In the genomic region with DNA sequence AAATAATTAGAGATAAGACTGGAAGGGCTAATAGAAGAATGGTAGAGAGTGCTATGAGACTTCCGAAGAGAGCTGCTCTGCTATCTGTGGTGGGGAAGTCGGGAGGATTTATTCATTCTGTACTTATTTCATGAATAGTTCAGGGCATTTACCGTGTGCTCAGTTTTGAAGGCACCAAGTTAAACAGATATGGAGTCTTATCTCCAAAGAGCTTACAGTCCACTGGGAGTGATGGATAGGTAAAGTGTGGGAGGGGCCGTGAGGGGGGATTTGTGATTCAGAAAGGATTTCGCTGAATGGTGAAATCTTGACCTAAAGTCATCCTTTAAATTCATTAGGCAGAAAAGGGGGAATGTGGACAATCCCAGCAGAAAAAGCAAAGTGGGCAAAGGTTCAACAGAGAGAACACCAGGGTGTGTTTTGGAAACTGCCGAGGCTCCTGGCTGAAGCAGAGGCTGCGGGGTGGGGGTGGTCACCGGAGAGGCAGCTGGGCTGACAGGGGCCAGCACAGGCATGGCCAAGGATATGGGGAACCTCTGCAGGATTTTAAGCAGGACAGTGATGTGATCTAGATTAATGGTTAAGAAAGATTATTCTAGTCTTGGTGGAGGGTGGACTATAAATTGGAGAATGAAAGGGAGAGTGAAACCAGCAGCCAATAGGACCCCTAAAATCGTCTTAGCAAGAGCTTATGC, we compare ENCODE assay signal across 11 cellular contexts.
DNase-seq lines count a peak whose midpoint lies in the region; ATAC-seq, FAIRE-seq and TF ChIP-seq lines count a peak whose summit lies in the region.
"Had no signal": no experiment of that assay in that cellular context is flagged by ENCODE, and none has a peak within 500 bp of the region (broad histone marks: within the 10 kb centered on the region; RNA-seq: fewer than 3 reads in every experiment).

No MANE protein-coding gene starts in this region.

- no peaks in the 10 kb centered on the region for H3K27me3 ChIP-seq in CD4-positive, alpha-beta T cell (ENCODE audit: control insufficient read depth, insufficient read depth, low read length)

- H3K36me3 Mint-ChIP-seq in CD4-positive, alpha-beta T cell (ENCODE audit: low read depth) = no peaks in the 10 kb centered on the region
- peaks cover 3% of the 10 kb centered on the region for H3K36me3 Mint-ChIP-seq in activated T-helper 2 cell treated with anti-CD3 and anti-CD28 coated beads, Interferon-gamma antibody, Interleukin-2, Interleukin-4, amounts not matched to agents 10 μg/mL and 5 μg/mL and 100 μg/mL, durations not matched to agents 14 hours and 24 hours and 36 hours (ENCODE audit: low read depth)
- no peaks in the 10 kb centered on the region for H3K36me3 Mint-ChIP-seq in natural killer cell

- peak overlapping the region; percentile 54 for H3K4me3 Mint-ChIP-seq in CD4-positive, alpha-beta T cell
- H3K4me3 Mint-ChIP-seq in activated T-helper 2 cell treated with anti-CD3 and anti-CD28 coated beads, Interferon-gamma antibody, Interleukin-2, Interleukin-4, amounts not matched to agents 10 μg/mL and 5 μg/mL and 100 μg/mL, durations not matched to agents 14 hours and 24 hours and 36 hours (ENCODE audit: low read depth) = peak overlapping the region; percentile 57
- peak overlapping the region; percentile 81 for H3K4me3 Mint-ChIP-seq in natural killer cell
- H3K4me3 Mint-ChIP-seq: GM23338 had no signal

- H3K4me1 Mint-ChIP-seq in CD4-positive, alpha-beta T cell (ENCODE audit: low read depth) = peaks cover 32% of the 10 kb centered on the region
- peaks cover 56% of the 10 kb centered on the region for H3K4me1 Mint-ChIP-seq in activated T-helper 2 cell treated with anti-CD3 and anti-CD28 coated beads, Interferon-gamma antibody, Interleukin-2, Interleukin-4, amounts not matched to agents 10 μg/mL and 5 μg/mL and 100 μg/mL, durations not matched to agents 14 hours and 24 hours and 36 hours (ENCODE audit: low read depth)
- peaks cover 14 to 20% of the 10 kb centered on the region in 2 donors for H3K4me1 Mint-ChIP-seq in natural killer cell

- intact Hi-C loops in CD4-positive, alpha-beta T cell (cut with DNase I, micrococcal nuclease) = loop anchor here in 1 of 2 experiments (2.0 kb wide), 1 partner anchor 50 kb away; no protein-coding TSS in a partner anchor
- intact Hi-C loops in activated T-helper 2 cell treated with anti-CD3 and anti-CD28 coated beads, Interferon-gamma antibody, Interleukin-2, Interleukin-4, amounts not matched to agents 10 μg/mL and 5 μg/mL and 100 μg/mL, durations not matched to agents 14 hours and 24 hours and 36 hours (cut with micrococcal nuclease) = loop anchor here (1.0 to 10.0 kb wide), 5 partner anchors 23 to 688 kb away; partner anchors contain the start of genes GRAMD1B and UBASH3B
- intact Hi-C loops in natural killer cell (cut with micrococcal nuclease) = loop anchor here (1.0 to 5.0 kb wide), 2 partner anchors 29 to 69 kb away; no protein-coding TSS in a partner anchor

- H3K27ac Mint-ChIP-seq in CD4-positive, alpha-beta T cell = no peak overlapping the region
- H3K27ac Mint-ChIP-seq in activated T-helper 2 cell treated with anti-CD3 and anti-CD28 coated beads, Interferon-gamma antibody, Interleukin-2, Interleukin-4, amounts not matched to agents 10 μg/mL and 5 μg/mL and 100 μg/mL, durations not matched to agents 14 hours and 24 hours and 36 hours = peak overlapping the region; percentile 88
- H3K27ac Mint-ChIP-seq in natural killer cell = no peak overlapping the region
- H3K27ac Mint-ChIP-seq: GM23338 had no signal

- no peaks in the 10 kb centered on the region for H3K9me3 ChIP-seq in CD4-positive, alpha-beta T cell (ENCODE audit: control insufficient read depth, low read length)

- no peaks in the 10 kb centered on the region for H3K9me3 Mint-ChIP-seq in CD4-positive, alpha-beta T cell
- no peaks in the 10 kb centered on the region for H3K9me3 Mint-ChIP-seq in activated T-helper 2 cell treated with anti-CD3 and anti-CD28 coated beads, Interferon-gamma antibody, Interleukin-2, Interleukin-4, amounts not matched to agents 10 μg/mL and 5 μg/mL and 100 μg/mL, durations not matched to agents 14 hours and 24 hours and 36 hours
- H3K9me3 Mint-ChIP-seq in natural killer cell = no peaks in the 10 kb centered on the region
- H3K9me3 Mint-ChIP-seq: GM23338 had no signal

- no peaks in the 10 kb centered on the region for H3K27me3 Mint-ChIP-seq in CD4-positive, alpha-beta T cell
- peaks cover 2% of the 10 kb centered on the region for H3K27me3 Mint-ChIP-seq in activated T-helper 2 cell treated with anti-CD3 and anti-CD28 coated beads, Interferon-gamma antibody, Interleukin-2, Interleukin-4, amounts not matched to agents 10 μg/mL and 5 μg/mL and 100 μg/mL, durations not matched to agents 14 hours and 24 hours and 36 hours (ENCODE audit: low read depth)
- H3K27me3 Mint-ChIP-seq in natural killer cell (ENCODE audit: low read depth in 2 of 2) = no peaks in the 10 kb centered on the region

- TF ChIP-seq CTCF in CD4-positive, alpha-beta T cell (IDR thresholded peaks at IDR 0.05) = no peak
- no peak for TF ChIP-seq CTCF in natural killer cell (IDR thresholded peaks at IDR 0.05)

- CTCF ChIA-PET in CD4-positive, alpha-beta T cell (lab: Charles Lee) = interaction anchor here (1.4 to 3.2 kb wide), 6 partner anchors 8 to 166 kb away, joined by 5 to 12 read pairs (median 6); partner anchors contain the start of gene UBASH3B

- POLR2A ChIA-PET in CD4-positive, alpha-beta T cell (lab: Charles Lee) = interaction anchor here (1.2 to 7.3 kb wide), 11 partner anchors 8 to 315 kb away, joined by 3 to 69 read pairs (median 9); partner anchors contain the start of genes HSPA8 and UBASH3B

- ATAC-seq in CD4-positive, alpha-beta T cell (ENCODE audit: poor library complexity) = no peak
- ATAC-seq in natural killer cell (no peak), GM18519 (IDR thresholded peaks at IDR 0.05; ENCODE audit: low FRiP score, unreplicated experiment) (no peak), HG03025 (IDR thresholded peaks at IDR 0.05; ENCODE audit: low FRiP score, unreplicated experiment) (no peak)
- ATAC-seq: GM23338 had no signal

- DNase-seq in CD4-positive, alpha-beta T cell = no peak
- DNase-seq in GM19239 (ENCODE audit: insufficient read length, low spot score) = no peak
- DNase-seq in activated T-helper 2 cell treated with anti-CD3 and anti-CD28 coated beads, Interferon-gamma antibody, Interleukin-2, Interleukin-4, amounts not matched to agents 10 μg/mL and 5 μg/mL and 100 μg/mL, durations not matched to agents 14 hours and 24 hours and 36 hours (ENCODE audit: low spot score) = no peak
- no peak for DNase-seq in natural killer cell
- no peak for DNase-seq in NCI-H187 treated with DMSO at 0.1 percent for 48 hours (lab: John Stamatoyannopoulos, UW)
- DNase-seq: anterior cingulate cortex, dermis blood vessel endothelial cell had no signal

- FAIRE-seq in GM19239 (lab: Jason Lieb, UNC) = peak; percentile 52
- FAIRE-seq: TTC549 had no signal

- peak overlapping the region; percentile 66 for H3K27ac ChIP-seq in CD4-positive, alpha-beta T cell (ENCODE audit: low read depth, low read length)
